ENCODE assay signal across 21 cellular contexts in the genomic region with DNA sequence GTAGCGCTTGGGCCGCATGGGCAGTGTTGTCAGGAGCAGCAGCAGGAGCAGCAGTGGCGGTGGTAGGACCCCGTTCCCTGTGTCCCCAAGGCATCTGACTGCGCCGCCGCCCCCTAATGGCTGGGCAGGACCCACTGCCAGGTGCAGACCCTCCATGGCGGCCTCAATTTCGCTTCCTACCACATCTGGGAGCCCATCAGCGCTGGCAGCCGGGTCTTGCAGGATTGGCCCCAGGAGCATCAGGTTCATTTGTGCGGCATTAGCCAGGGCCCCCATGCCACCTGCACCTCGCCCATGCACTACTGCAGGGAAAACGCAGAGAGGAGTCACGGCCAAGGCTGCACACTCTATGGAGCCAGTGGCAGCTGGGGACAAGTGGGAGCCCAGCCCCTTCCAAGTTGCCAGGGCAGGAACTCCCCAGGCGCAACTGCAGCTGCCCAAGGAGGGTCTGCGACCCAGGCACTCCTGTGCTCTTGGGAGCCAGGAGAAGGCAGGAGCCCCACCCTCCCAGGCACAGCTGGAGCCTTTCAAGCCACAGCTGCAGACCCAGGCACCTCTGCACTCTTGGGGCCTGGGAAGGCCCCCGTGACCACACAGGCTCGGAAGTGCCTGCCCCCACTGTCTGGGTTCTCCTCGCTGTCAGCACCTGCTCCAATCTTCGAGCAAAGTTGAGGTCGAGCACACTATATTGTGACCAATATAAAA.
DNase-seq lines count a peak whose midpoint lies in the region; ATAC-seq and TF ChIP-seq lines count a peak whose summit lies in the region.
"Had no signal": no experiment of that assay in that cellular context is flagged by ENCODE, and none has a peak within 500 bp of the region (broad histone marks: within the 10 kb centered on the region; RNA-seq: fewer than 3 reads in every experiment).

No MANE protein-coding gene starts in this region.

- WGBS in prostate gland, result 79% methylated on average over 20 of the region's 22 CpGs
- WGBS in H9 (ENCODE audit: extremely low coverage, insufficient read length, low lambda C conversion rate), result no CpG with 5 or more reads among the region's 22 CpGs

- H2BK20ac ChIP-seq in H9 (ENCODE audit: low read depth, low read length, poor library complexity, severe bottlenecking), result no peak overlapping the region

- H3K9me3 ChIP-seq in BLaER1 (no peaks in the 10 kb centered on the region), OCI-LY1 (ENCODE audit: low read length) (no peaks in the 10 kb centered on the region), prostate gland (no peaks in the 10 kb centered on the region), H9 (ENCODE audit: control insufficient read depth, low read depth, low read length) (peaks cover 16% of the 10 kb centered on the region)
- H3K9me3 ChIP-seq: A549, HAP-1, SK-N-SH had no signal

- H3K4ac ChIP-seq in H9 (ENCODE audit: low read depth, low read length), result no peak overlapping the region

- no peak overlapping the region for H4K91ac ChIP-seq in H9 (ENCODE audit: insufficient read length, low read depth, low read length)

- H3K4me2 ChIP-seq in BLaER1 (peak overlapping the region; percentile 55), OCI-LY1 (ENCODE audit: low read length) (peak overlapping the region; percentile 10; the same call in 1 of the 2 replicates), H9 (ENCODE audit: insufficient read depth, insufficient read length, low read length) (no peak overlapping the region)
- H3K4me2 ChIP-seq: A549, SK-N-SH had no signal

- no peak overlapping the region; the same call in 1 of the 2 replicates for H3K14ac ChIP-seq in H9 (ENCODE audit: insufficient read depth, low read length)

- H2BK12ac ChIP-seq in H9 (ENCODE audit: insufficient read length, low read depth, low read length), result no peak overlapping the region

- H4K5ac ChIP-seq in H9 (ENCODE audit: insufficient read length, low read depth, low read length), result no peak overlapping the region

- H3K18ac ChIP-seq in H9 (ENCODE audit: insufficient read length, low read depth, low read length), result no peak overlapping the region

- H2AK5ac ChIP-seq in H9 (ENCODE audit: insufficient read length, low read length), result no peak overlapping the region

- H3K9me3 Mint-ChIP-seq in H9, result peaks cover 50 to 55% of the 10 kb centered on the region in 2 experiments

- TF ChIP-seq CTCF in OCI-LY1 (IDR thresholded peaks at IDR 0.05; ENCODE audit: low read length) (peak; percentile 31; the same call in 1 of the 2 replicates), prostate gland (IDR thresholded peaks at IDR 0.05) (no peak), H9 (conservative IDR thresholded peaks at IDR 0.05) (no peak)

- H3K36me3 Mint-ChIP-seq in H9 (ENCODE audit: insufficient read depth in 1 of 3, low read depth in 3 of 3), result peaks cover 6 to 12% (median 7%) of the 10 kb centered on the region in 3 experiments
- H3K36me3 Mint-ChIP-seq: IgD-negative memory B cell had no signal

- DNase-seq in islet precursor cell, result peak; percentile 37
- peak; percentile 3 for DNase-seq in prostate gland (ENCODE audit: low spot score)
- no peak for DNase-seq in NCI-H2227 treated with DMSO at 0.1 percent for 48 hours (lab: John Stamatoyannopoulos, UW)
- DNase-seq in AML-193 (lab: John Stamatoyannopoulos, UW), result no peak
- no peak for DNase-seq in H9
- DNase-seq: C1 segment of cervical spinal cord; DMS 273 treated with DMSO at 0.1 percent for 48 hours; DND-41; NCI-H1092 treated with DMSO at 0.1 percent for 48 hours; NCI-H2081 treated with DMSO at 0.1 percent for 48 hours; NCI-H748 treated with DMSO at 0.1 percent for 48 hours; NK-92 treated with Interleukin-12 subunit alpha and Interleukin-12 subunit beta, amount 100 ng/mL, for 24 hours; SHP77 treated with DMSO at 0.1 percent for 48 hours; SK-N-SH had no signal

- no peaks in the 10 kb centered on the region for H3K23me2 ChIP-seq in H9 (ENCODE audit: insufficient read length, low read depth, low read length, poor library complexity, severe bottlenecking)

- H3K36me3 ChIP-seq in BLaER1 (no peaks in the 10 kb centered on the region), OCI-LY1 (ENCODE audit: insufficient read depth, low read length) (no peaks in the 10 kb centered on the region), prostate gland (no peaks in the 10 kb centered on the region)
- H3K36me3 ChIP-seq: HAP-1 had no signal

- H4K20me1 ChIP-seq in BLaER1 (no peaks in the 10 kb centered on the region), OCI-LY1 (ENCODE audit: insufficient read depth, low read length) (no peaks in the 10 kb centered on the region), H9 (ENCODE audit: control insufficient read depth, insufficient read depth, insufficient read length) (no peaks in the 10 kb centered on the region)

- H3K27me3 Mint-ChIP-seq in H9 (ENCODE audit: low read depth), result no peaks in the 10 kb centered on the region
- H3K27me3 Mint-ChIP-seq: IgD-negative memory B cell had no signal

- H3K4me3 Mint-ChIP-seq in H9, result no peak overlapping the region
- H3K4me3 Mint-ChIP-seq: IgD-negative memory B cell had no signal

- no peak overlapping the region for H3K27ac Mint-ChIP-seq in H9
- H3K27ac Mint-ChIP-seq: IgD-negative memory B cell had no signal

- no peak overlapping the region for H4K8ac ChIP-seq in H9 (replicated peaks; ENCODE audit: insufficient read length, low read depth, low read length)

- H3K27me3 ChIP-seq in BLaER1, result no peaks in the 10 kb centered on the region
- H3K27me3 ChIP-seq in OCI-LY1 (ENCODE audit: insufficient read depth, low read length), result no peaks in the 10 kb centered on the region
- H3K27me3 ChIP-seq in prostate gland (replicated peaks; ENCODE audit: insufficient read depth), result no peaks in the 10 kb centered on the region
- H3K27me3 ChIP-seq in H9 (ENCODE audit: insufficient read depth, low read length), result no peaks in the 10 kb centered on the region

- no peaks in the 10 kb centered on the region for H3K79me1 ChIP-seq in H9 (ENCODE audit: insufficient read depth, low read depth, low read length, poor library complexity, severe bottlenecking)

- H3K4me1 ChIP-seq in BLaER1, result peaks cover 10% of the 10 kb centered on the region
- H3K4me1 ChIP-seq in OCI-LY1 (ENCODE audit: insufficient read depth, low read length, severe bottlenecking), result peaks cover 14% of the 10 kb centered on the region
- H3K4me1 ChIP-seq in prostate gland (replicated peaks), result no peaks in the 10 kb centered on the region
- no peaks in the 10 kb centered on the region for H3K4me1 ChIP-seq in H9 (ENCODE audit: insufficient read depth, low read length)
- H3K4me1 ChIP-seq: A549, HAP-1 had no signal

- no peaks in the 10 kb centered on the region for H3K4me1 Mint-ChIP-seq in H9
- H3K4me1 Mint-ChIP-seq: IgD-negative memory B cell had no signal

- H3K9ac ChIP-seq in BLaER1 (no peak overlapping the region), OCI-LY1 (ENCODE audit: low read length) (no peak overlapping the region), H9 (ENCODE audit: extremely low read depth, insufficient read length, low read length) (no peak overlapping the region)
- H3K9ac ChIP-seq: SK-N-SH had no signal

- no peak overlapping the region for H2BK5ac ChIP-seq in H9 (ENCODE audit: insufficient read length, low read length)

- no peaks in the 10 kb centered on the region for H3K9me2 ChIP-seq in OCI-LY1 (ENCODE audit: low read depth, low read length)
- H3K9me2 ChIP-seq: SK-N-SH had no signal

- H3K23ac ChIP-seq in H9 (ENCODE audit: insufficient read length, low read depth, low read length), result no peak overlapping the region

- H2BK120ac ChIP-seq in H9 (ENCODE audit: low read depth, low read length, poor library complexity, severe bottlenecking), result no peak overlapping the region

- H2AFZ ChIP-seq in OCI-LY1 (ENCODE audit: low read length) (no peak overlapping the region), H9 (ENCODE audit: low read length) (no peak overlapping the region)

- intact Hi-C loops in prostate gland (cut with DNase I), result no loop called here

- H3K27ac ChIP-seq in BLaER1 (no peak overlapping the region), OCI-LY1 (ENCODE audit: low read depth, low read length, poor library complexity, severe bottlenecking) (peak overlapping the region; percentile 35), prostate gland (no peak overlapping the region), H9 (ENCODE audit: insufficient read length, low read depth, low read length) (no peak overlapping the region)
- H3K27ac ChIP-seq: A549, HL-60 had no signal

- no peak for ATAC-seq in GM21360 (IDR thresholded peaks at IDR 0.05; ENCODE audit: unreplicated experiment)
- ATAC-seq: A549 had no signal

- no peaks in the 10 kb centered on the region for H3K79me2 ChIP-seq in OCI-LY1 (ENCODE audit: insufficient read depth, low read length)
- no peaks in the 10 kb centered on the region for H3K79me2 ChIP-seq in H9 (ENCODE audit: insufficient read depth, low read length)

- H2BK15ac ChIP-seq in H9 (ENCODE audit: low read depth, low read length), result no peak overlapping the region

- no peak for TF ChIP-seq POLR2A in prostate gland (IDR thresholded peaks at IDR 0.05)

- H3K4me3 ChIP-seq in BLaER1, result no peak overlapping the region
- no peak overlapping the region for H3K4me3 ChIP-seq in OCI-LY1 (ENCODE audit: low read depth, low read length, poor library complexity, severe bottlenecking)
- no peak overlapping the region for H3K4me3 ChIP-seq in prostate gland
- H3K4me3 ChIP-seq: A549, HAP-1 had no signal

- no peak overlapping the region for H3K56ac ChIP-seq in H9 (ENCODE audit: insufficient read length, low read depth, low read length)

- no peaks in the 10 kb centered on the region for H3F3A ChIP-seq in OCI-LY1 (ENCODE audit: insufficient read depth, low read length)

- no peak overlapping the region for H3T11ph ChIP-seq in H9 (ENCODE audit: low read length)

Comparison
In these comparisons a context has a peak if more than half of its experiments do, and no peak if none do; other contexts are left out.
1. DNase-seq: peak in islet precursor cell (single experiment) and prostate gland (single experiment); none in NCI-H2227 treated with DMSO at 0.1 percent for 48 hours (single experiment), AML-193 (0 of 2) and H9 (single experiment).